9 cellular contexts compared by ENCODE assay signal in the genomic region with DNA sequence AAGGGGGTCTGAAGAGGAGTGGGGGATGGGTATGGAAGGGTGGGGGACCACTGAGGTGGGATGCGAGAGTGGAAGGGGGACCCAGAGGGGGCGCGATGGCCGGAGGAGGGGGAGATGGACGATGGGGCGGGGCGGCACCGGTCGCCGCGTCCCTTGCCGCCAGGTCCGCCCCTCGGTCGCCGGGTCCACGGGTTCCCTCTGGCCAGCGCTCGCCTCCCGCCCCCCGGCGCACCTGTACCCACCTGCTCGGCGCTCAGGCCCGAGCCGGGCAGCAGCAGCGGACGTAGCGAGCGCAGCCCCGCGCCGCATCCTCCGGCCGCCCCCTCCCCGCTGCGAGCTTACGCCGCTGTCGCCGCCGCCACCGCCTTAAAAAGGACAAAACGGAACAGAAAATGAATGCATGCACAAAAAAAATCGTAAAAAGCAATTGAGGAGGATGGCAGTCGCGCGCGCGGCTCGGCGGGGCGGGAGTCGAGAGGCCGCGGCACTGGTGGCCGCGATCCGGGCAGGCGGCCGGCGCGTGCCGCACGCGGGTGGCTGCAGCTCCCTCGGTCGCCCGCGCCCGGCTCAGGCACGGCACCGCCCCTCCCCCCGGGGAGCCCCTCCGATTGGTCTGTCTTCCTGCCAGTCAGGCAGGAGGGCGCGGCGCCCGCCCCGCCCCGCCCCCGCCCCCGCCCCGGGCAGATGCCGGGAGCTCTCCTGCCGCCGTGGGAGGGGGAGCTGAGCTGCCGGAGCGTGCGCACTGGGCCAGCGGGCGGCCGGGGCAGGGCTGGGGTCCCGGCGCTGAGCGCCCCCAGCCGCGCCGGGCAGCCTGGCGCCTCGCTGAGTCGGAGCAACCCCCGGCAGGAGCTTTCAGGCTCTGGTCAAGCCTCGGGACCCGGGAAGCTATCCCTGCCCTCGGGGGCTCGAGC. TPM values are rescaled to one million over a fixed set of nuclear protein-coding genes. Genes with fewer than 3 reads are reported as not detected.
DNase-seq lines count a peak whose midpoint lies in the region; ATAC-seq and TF ChIP-seq lines count a peak whose summit lies in the region.
"Had no signal": no experiment of that assay in that cellular context is flagged by ENCODE, and none has a peak within 500 bp of the region (broad histone marks: within the 10 kb centered on the region; RNA-seq: fewer than 3 reads in every experiment).

A gene (minus strand): TSS at position 539 of the 911 bp plus-strand sequence. CDS start 87,699 bp downstream, outside the sequence.

- peak within 1 kb of the TSS; percentile 33 to 36 for H3K4me3 ChIP-seq in Panc1 (ENCODE audit: low read depth in 2 of 2, low read length in 2 of 2)

- peaks cover 9% of the 10 kb centered on the region for H3K9me3 Mint-ChIP-seq in type B pancreatic cell

- no peak within 1 kb of the TSS for H3K27ac Mint-ChIP-seq in type B pancreatic cell

- CTCF ChIA-PET in Panc1 (lab: Charles Lee), result interaction anchor here (0.6 kb wide), 2 partner anchors 131 to 470 kb away, joined by 5 to 6 read pairs; no protein-coding TSS in a partner anchor

- peaks cover 2% of the 10 kb centered on the region; the same call in 1 of the 2 replicates for H3K27me3 ChIP-seq in Panc1 (ENCODE audit: control insufficient read depth, insufficient read depth, low read length)

- H3K4me3 Mint-ChIP-seq in type B pancreatic cell, result peak within 1 kb of the TSS; percentile 81

- peaks cover 4% of the 10 kb centered on the region for H3K36me3 Mint-ChIP-seq in type B pancreatic cell

- BruUV-seq in Panc1 (replicated peaks; lab: Mats Ljungman, UMichigan), result no TSS peak

- no peaks in the 10 kb centered on the region for H3K4me1 ChIP-seq in Panc1 (ENCODE audit: control insufficient read depth, insufficient read depth, low read length)

- H3K27me3 Mint-ChIP-seq in type B pancreatic cell, result peaks cover 70% of the 10 kb centered on the region

- no peaks in the 10 kb centered on the region for H3K9me3 ChIP-seq in Panc1 (ENCODE audit: control insufficient read depth, insufficient read depth, low read depth, low read length)

- TF ChIP-seq CTCF in AG09319 (IDR thresholded peaks at IDR 0.05; ENCODE audit: low read depth, low read length) (no peak), Panc1 (IDR thresholded peaks at IDR 0.05) (no peak), type B pancreatic cell (conservative IDR thresholded peaks at IDR 0.05) (no peak)

- DNase-seq in AG09319 (ENCODE audit: extremely low read depth, low read depth) (peak; percentile 2), Panc1 (ENCODE audit: low read depth, low spot score) (no peak), head of caudate nucleus (peak; percentile 77 to 96 (median 90)), posterior cingulate gyrus (peak; percentile 81 to 98 (median 90)), type B pancreatic cell (ENCODE audit: extremely low spot score, unreplicated experiment) (peak; percentile 89)
- DNase-seq in activated naive CD4-positive, alpha-beta T cell (lab: John Stamatoyannopoulos, UW), result peak; percentile 14 to 52 (median 40)

- H3K4me1 Mint-ChIP-seq in type B pancreatic cell (ENCODE audit: unreplicated experiment), result no peaks in the 10 kb centered on the region

- in situ Hi-C loops in Panc1 (cut with HindIII; ENCODE audit: low pct_unique_long_range_greater_than_20kb, low sequenced_read_pairs), result no loop called here

- H3K36me3 ChIP-seq in Panc1 (ENCODE audit: control insufficient read depth, insufficient read depth, low read length), result no peaks in the 10 kb centered on the region

- peak; percentile 68 for ATAC-seq in GM18870 (IDR thresholded peaks at IDR 0.05; ENCODE audit: unreplicated experiment)
- peak; percentile 79 for ATAC-seq in HG03108 (IDR thresholded peaks at IDR 0.05; ENCODE audit: unreplicated experiment)
- ATAC-seq in Panc1, result peak; percentile 73

- POLR2A ChIA-PET in Panc1 (lab: Charles Lee), result no interaction called here

- H3K27ac ChIP-seq in Panc1 (ENCODE audit: low read length), result no peak within 1 kb of the TSS

- intact Hi-C loops in Panc1 (cut with micrococcal nuclease; ENCODE audit: unreplicated experiment) (no loop called here), head of caudate nucleus (cut with DNase I) (no loop called here), posterior cingulate gyrus (cut with DNase I) (no loop called here)

RNA-seq across cellular contexts. Expression of the gene that starts here (rescaled TPM):
- not detected for total RNA-seq in Panc1 (2021; ENCODE audit: unreplicated experiment)
- not detected for polyA plus RNA-seq in Panc1 (2012; ENCODE audit: insufficient read length)
- 0.89 and 2.0 TPM in 2 replicates for total RNA-seq in type B pancreatic cell (ENCODE audit: low replicate concordance)
- total RNA-seq: HT1080 had no signal

Comparison
In these comparisons a context has a peak if more than half of its experiments do, and no peak if none do; other contexts are left out.
1. Peak in ATAC-seq and H3K4me3 ChIP-seq in Panc1; RNA of the gene not detected or under 1 TPM.